24 cellular contexts compared by ENCODE assay signal in genomic region chr4:179116011-179116410, GRCh38.
"Had no signal": no experiment of that assay in that cellular context is flagged by ENCODE, and none has a peak within 500 bp of the region (broad histone marks: within the 10 kb centered on the region; RNA-seq: fewer than 3 reads in every experiment).

No MANE protein-coding gene starts in this region.

- H3K4me1 ChIP-seq: gastrocnemius medialis, left lung, lower lobe of right lung, parathyroid adenoma, psoas muscle, right lobe of liver, suprapubic skin, thyroid gland had no signal

- H3K4me3 ChIP-seq: dorsolateral prefrontal cortex, gastrocnemius medialis, left lung, lower lobe of right lung, psoas muscle, right lobe of liver, suprapubic skin, thyroid gland had no signal

- ATAC-seq: gastrocnemius medialis; left lung; lower lobe of right lung; natural killer cell treated with Interleukin-12 subunit alpha and Interleukin-12 subunit beta and Interleukin-15 and Interleukin-18, amount 100 ng/mL, for 72 hours; psoas muscle; right lobe of liver; stimulated activated effector memory CD8-positive, alpha-beta T cell treated with anti-CD3 and anti-CD28 coated beads, Interleukin-12 subunit alpha, Interleukin-12 subunit beta, amount 100 ng/mL, for 72 hours; stimulated activated naive CD8-positive, alpha-beta T cell treated with anti-CD3 and anti-CD28 coated beads, Interleukin-15, Interleukin-2, amounts not matched to agents 100 U/mL and 50 U/mL, for 24 hours had no signal

- H3K4me3 Mint-ChIP-seq: immature natural killer cell; memory B cell; natural killer cell treated with Interleukin-12 subunit alpha and Interleukin-12 subunit beta and Interleukin-15 and Interleukin-18, amount 100 ng/mL, for 72 hours; stimulated activated effector memory CD8-positive, alpha-beta T cell treated with anti-CD3 and anti-CD28 coated beads, Interleukin-12 subunit alpha, Interleukin-12 subunit beta, amount 100 ng/mL, for 72 hours; type B pancreatic cell had no signal

- H3K36me3 Mint-ChIP-seq: immature natural killer cell; memory B cell; natural killer cell treated with Interleukin-12 subunit alpha and Interleukin-12 subunit beta and Interleukin-15 and Interleukin-18, amount 100 ng/mL, for 72 hours; stimulated activated effector memory CD8-positive, alpha-beta T cell treated with anti-CD3 and anti-CD28 coated beads, Interleukin-12 subunit alpha, Interleukin-12 subunit beta, amount 100 ng/mL, for 72 hours; type B pancreatic cell had no signal

- H3K27me3 Mint-ChIP-seq: memory B cell; natural killer cell treated with Interleukin-12 subunit alpha and Interleukin-12 subunit beta and Interleukin-15 and Interleukin-18, amount 100 ng/mL, for 72 hours; type B pancreatic cell had no signal

- DNase-seq: cortex of kidney; dorsolateral prefrontal cortex; effector CD8-positive, alpha-beta T cell; gastrocnemius medialis; immature natural killer cell; left lung; lower lobe of right lung; midbrain; occipital lobe; psoas muscle; retina; right lobe of liver; stimulated activated CD4-positive, alpha-beta T cell treated with anti-CD3 and anti-CD28 coated beads, Interleukin-4, amount 100 ng/mL, for 1 hour; stimulated activated CD8-positive, alpha-beta memory T cell treated with anti-CD3 and anti-CD28 coated beads, Interleukin-4, amount 100 ng/mL, for 48 hours; stimulated activated naive CD8-positive, alpha-beta T cell treated with anti-CD3 and anti-CD28 coated beads, Interleukin-15, Interleukin-2, amounts not matched to agents 100 U/mL and 50 U/mL, for 24 hours; thyroid gland had no signal

- H3K79me2 ChIP-seq: parathyroid adenoma had no signal

- H3K9me3 Mint-ChIP-seq: type B pancreatic cell had no signal

- H3K36me3 ChIP-seq: gastrocnemius medialis, left lung, lower lobe of right lung, right lobe of liver, suprapubic skin, thyroid gland had no signal

- H3K27me3 ChIP-seq: dorsolateral prefrontal cortex, gastrocnemius medialis, left lung, right lobe of liver, suprapubic skin, thyroid gland had no signal

- H2AFZ ChIP-seq: parathyroid adenoma had no signal

- H3K9ac ChIP-seq: parathyroid adenoma had no signal

- H3K27ac ChIP-seq: dorsolateral prefrontal cortex, gastrocnemius medialis, left lung, lower lobe of right lung, parathyroid adenoma, psoas muscle, right lobe of liver, suprapubic skin, thyroid gland had no signal

- H3K9me3 ChIP-seq: gastrocnemius medialis, left lung, lower lobe of right lung, psoas muscle, right lobe of liver, thyroid gland had no signal

- H3K4me1 Mint-ChIP-seq: immature natural killer cell; memory B cell; stimulated activated effector memory CD8-positive, alpha-beta T cell treated with anti-CD3 and anti-CD28 coated beads, Interleukin-12 subunit alpha, Interleukin-12 subunit beta, amount 100 ng/mL, for 72 hours had no signal

- FAIRE-seq: keratinocyte, urothelium cell line had no signal

- H3K27ac Mint-ChIP-seq: immature natural killer cell; memory B cell; natural killer cell treated with Interleukin-12 subunit alpha and Interleukin-12 subunit beta and Interleukin-15 and Interleukin-18, amount 100 ng/mL, for 72 hours; stimulated activated effector memory CD8-positive, alpha-beta T cell treated with anti-CD3 and anti-CD28 coated beads, Interleukin-12 subunit alpha, Interleukin-12 subunit beta, amount 100 ng/mL, for 72 hours; type B pancreatic cell had no signal
